ENCODE assay signal across 8 cellular contexts in the genomic region with DNA sequence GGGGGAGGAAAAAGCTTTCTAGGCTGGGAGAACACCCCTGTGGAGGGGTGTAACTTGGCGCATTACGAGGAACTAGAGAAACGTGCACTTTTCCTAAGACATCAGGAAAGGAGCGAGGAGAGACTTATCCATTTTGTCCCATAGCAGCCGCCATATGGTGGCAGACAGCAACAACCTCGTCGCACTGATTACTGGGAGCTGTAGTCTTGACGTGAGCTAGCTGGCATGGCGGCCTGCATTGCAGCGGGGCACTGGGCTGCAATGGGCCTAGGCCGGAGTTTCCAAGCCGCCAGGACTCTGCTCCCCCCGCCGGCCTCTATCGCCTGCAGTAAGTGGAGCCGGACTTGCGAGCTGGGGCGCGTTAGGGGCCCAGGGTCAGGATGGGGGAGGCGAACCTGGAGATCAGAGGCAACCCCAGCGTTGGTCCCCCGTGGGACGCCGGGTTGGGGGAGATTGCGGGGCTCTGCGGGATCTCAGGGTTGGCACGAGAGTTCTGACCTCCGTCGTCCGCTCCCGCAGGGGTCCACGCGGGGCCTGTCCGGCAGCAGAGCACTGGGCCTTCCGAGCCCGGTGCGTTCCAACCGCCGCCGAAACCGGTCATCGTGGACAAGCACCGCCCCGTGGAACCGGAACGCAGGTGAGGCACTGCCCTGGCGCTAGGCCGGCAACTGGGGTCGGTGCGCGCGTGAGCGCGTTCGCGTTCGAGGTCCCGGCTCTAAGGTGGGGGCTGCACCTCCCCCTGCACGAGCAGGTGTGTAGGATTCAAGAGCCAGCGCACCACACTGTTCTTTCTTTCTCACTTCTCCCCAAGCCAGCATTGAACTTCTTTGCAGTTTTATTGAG. TPM values are rescaled to one million over a fixed set of nuclear protein-coding genes. Genes with fewer than 3 reads are reported as not detected.
DNase-seq lines count a peak whose midpoint lies in the region; ATAC-seq and TF ChIP-seq lines count a peak whose summit lies in the region.

A gene (plus strand): TSS at position 201 of the 843 bp plus-strand sequence. CDS start 25 bp downstream, at position 226.

- H3K36me3 ChIP-seq in HUES48 (ENCODE audit: control insufficient read depth, insufficient read depth, low read length) (peaks cover 37% of the 10 kb centered on the region), OCI-LY1 (ENCODE audit: insufficient read depth, low read length) (peaks cover 34% of the 10 kb centered on the region)

- peaks cover 12% of the 10 kb centered on the region for H3K79me2 ChIP-seq in OCI-LY1 (ENCODE audit: insufficient read depth, low read length)

- ATAC-seq in GM21423 (IDR thresholded peaks at IDR 0.05; ENCODE audit: unreplicated experiment): peak; percentile 97

- no peak for TF ChIP-seq CTCF in OCI-LY1 (IDR thresholded peaks at IDR 0.05; ENCODE audit: low read length)
- no peak for TF ChIP-seq CTCF in endothelial cell (IDR thresholded peaks at IDR 0.05; ENCODE audit: unreplicated experiment)
- TF ChIP-seq CTCF in mesothelial cell of epicardium (IDR thresholded peaks at IDR 0.05; ENCODE audit: unreplicated experiment): no peak

- H3K4me2 ChIP-seq in OCI-LY1 (ENCODE audit: low read length): peak within 1 kb of the TSS; percentile 88

- peaks cover 15% of the 10 kb centered on the region for H3K36me3 Mint-ChIP-seq in endothelial cell (ENCODE audit: low read depth, unreplicated experiment)
- H3K36me3 Mint-ChIP-seq in mesothelial cell of epicardium: peaks cover 19% of the 10 kb centered on the region

- H3K4me3 ChIP-seq in HUES48 (ENCODE audit: low read depth, low read length): peak within 1 kb of the TSS; percentile 95
- H3K4me3 ChIP-seq in OCI-LY1 (ENCODE audit: low read depth, low read length, poor library complexity, severe bottlenecking): peak within 1 kb of the TSS; percentile 81

- no peaks in the 10 kb centered on the region for H3F3A ChIP-seq in OCI-LY1 (ENCODE audit: insufficient read depth, low read length)

- H3K9me2 ChIP-seq in OCI-LY1 (ENCODE audit: low read depth, low read length): no peaks in the 10 kb centered on the region

- H3K9me3 Mint-ChIP-seq in endothelial cell (ENCODE audit: unreplicated experiment): no peaks in the 10 kb centered on the region
- no peaks in the 10 kb centered on the region for H3K9me3 Mint-ChIP-seq in mesothelial cell of epicardium

- H3K27ac Mint-ChIP-seq in endothelial cell (ENCODE audit: unreplicated experiment) (peak within 1 kb of the TSS; percentile 89), mesothelial cell of epicardium (peak within 1 kb of the TSS; percentile 94)

- H3K27me3 Mint-ChIP-seq in endothelial cell (ENCODE audit: unreplicated experiment) (peaks cover 4% of the 10 kb centered on the region), mesothelial cell of epicardium (ENCODE audit: low read depth) (no peaks in the 10 kb centered on the region)

- H2AFZ ChIP-seq in OCI-LY1 (ENCODE audit: low read length): peak within 1 kb of the TSS; percentile 73

- H4K20me1 ChIP-seq in OCI-LY1 (ENCODE audit: insufficient read depth, low read length): no peaks in the 10 kb centered on the region

- DNase-seq in D341Med (ENCODE audit: low spot score): peak; percentile 89
- DNase-seq in activated CD8-positive, alpha-beta memory T cell treated with anti-CD3 and anti-CD28 coated beads, Interleukin-2, amount 50 U/mL, for 24 hours (ENCODE audit: extremely low read depth): peak; percentile 47
- DNase-seq in endothelial cell (ENCODE audit: low spot score): peak; percentile 75
- DNase-seq in mesothelial cell of epicardium (ENCODE audit: low spot score in 2 of 2, unreplicated experiment in 2 of 2): peak; percentile 47 to 72
- DNase-seq in stimulated activated CD8-positive, alpha-beta memory T cell treated with anti-CD3 and anti-CD28 coated beads, Interleukin-15, amount 100 ng/mL, for 4 hours (ENCODE audit: low read depth in 2 of 2): peak; percentile 44 to 53

- peak within 1 kb of the TSS; percentile 76 for H3K27ac ChIP-seq in HUES48 (ENCODE audit: low read depth, low read length)
- peak within 1 kb of the TSS; percentile 69 for H3K27ac ChIP-seq in OCI-LY1 (ENCODE audit: low read depth, low read length, poor library complexity, severe bottlenecking)

- H3K9ac ChIP-seq in HUES48 (ENCODE audit: low read depth, low read length): peak within 1 kb of the TSS; percentile 91
- peak within 1 kb of the TSS; percentile 86 for H3K9ac ChIP-seq in OCI-LY1 (ENCODE audit: low read length)

- H3K4me1 ChIP-seq in HUES48 (ENCODE audit: control insufficient read depth, insufficient read depth, low read length): no peaks in the 10 kb centered on the region
- peaks cover 17% of the 10 kb centered on the region for H3K4me1 ChIP-seq in OCI-LY1 (ENCODE audit: insufficient read depth, low read length, severe bottlenecking)

- H3K4me3 Mint-ChIP-seq in endothelial cell (ENCODE audit: unreplicated experiment) (peak within 1 kb of the TSS; percentile 96), mesothelial cell of epicardium (peak within 1 kb of the TSS; percentile 94)

- H3K27me3 ChIP-seq in HUES48 (ENCODE audit: control insufficient read depth, insufficient read depth, low read length) (no peaks in the 10 kb centered on the region), OCI-LY1 (ENCODE audit: insufficient read depth, low read length) (no peaks in the 10 kb centered on the region)

- peaks cover 2% of the 10 kb centered on the region for H3K4me1 Mint-ChIP-seq in endothelial cell (ENCODE audit: unreplicated experiment)
- peaks cover 13% of the 10 kb centered on the region for H3K4me1 Mint-ChIP-seq in mesothelial cell of epicardium

- H3K9me3 ChIP-seq in HUES48 (ENCODE audit: control insufficient read depth, insufficient read depth, low read length): no peaks in the 10 kb centered on the region
- H3K9me3 ChIP-seq in OCI-LY1 (ENCODE audit: low read length): no peaks in the 10 kb centered on the region

RNA-seq across cellular contexts. Expression of the gene that starts here (rescaled TPM):
- total RNA-seq in endothelial cell (ENCODE audit: unreplicated experiment) (40.1 TPM), mesothelial cell of epicardium (47.6 to 51.7 TPM (median 49.9 TPM) in 3 replicates)

Comparison
In these comparisons a context has a peak if more than half of its experiments do, and no peak if none do; other contexts are left out.
1. Peak in every context shown above with its lines: DNase-seq, ATAC-seq, H3K4me3 ChIP-seq and H3K27ac ChIP-seq.